16 cellular contexts compared by ENCODE assay signal in the genomic region with DNA sequence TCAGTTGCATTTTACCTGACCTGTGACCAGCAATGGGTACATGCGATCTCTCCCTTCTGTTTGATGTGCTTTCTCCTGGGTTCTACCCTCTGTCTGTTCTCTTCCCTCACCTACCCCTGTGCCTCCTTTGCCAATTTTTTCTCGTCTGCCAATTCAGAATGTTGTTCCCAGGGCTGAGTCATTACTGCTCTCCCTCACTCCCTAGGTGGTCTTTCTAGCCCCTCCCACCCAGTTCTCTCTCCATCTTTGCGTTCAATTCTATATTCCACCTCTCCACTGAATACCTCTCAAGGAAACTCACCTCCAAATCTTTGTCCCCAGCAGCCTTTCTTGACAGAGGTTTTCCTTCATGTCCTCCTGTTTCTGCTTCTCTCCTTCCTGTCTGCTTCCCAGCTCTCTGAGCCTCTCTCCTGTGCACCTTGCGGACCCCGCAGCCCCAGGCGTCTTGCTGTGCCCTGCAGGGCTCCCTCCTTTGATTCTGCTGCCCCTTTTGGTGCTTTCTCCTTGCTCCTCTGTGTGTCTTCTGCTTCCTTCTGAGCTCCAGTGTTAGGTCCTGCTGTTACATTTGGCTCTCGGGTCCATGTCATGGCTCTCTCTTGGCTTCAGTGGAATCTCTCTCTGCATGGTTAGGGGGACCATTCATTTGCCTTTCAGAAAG.
"Had no signal": no experiment of that assay in that cellular context is flagged by ENCODE, and none has a peak within 500 bp of the region (broad histone marks: within the 10 kb centered on the region; RNA-seq: fewer than 3 reads in every experiment).

No MANE protein-coding gene starts in this region.

- H3K27ac Mint-ChIP-seq: memory B cell; stimulated activated memory B cell treated with anti-CD40 and anti-IgM and Interleukin-4, amounts not matched to agents 10 μg/mL and 1 μg/mL and 100 μg/mL, for 72 hours; T-helper 2 cell treated with Interferon-gamma antibody and Interleukin-4, amounts not matched to agents 5 μg/mL and 100 μg/mL, for 36 hours had no signal

- FAIRE-seq: endometrium, pancreas had no signal

- H3K36me3 ChIP-seq: cardiac muscle cell, pancreas, thyroid gland, uterus had no signal

- H3K27me3 Mint-ChIP-seq: stimulated activated memory B cell treated with anti-CD40 and anti-IgM and Interleukin-4, amounts not matched to agents 10 μg/mL and 1 μg/mL and 100 μg/mL, for 72 hours had no signal

- H3K27me3 ChIP-seq: cardiac muscle cell, pancreas, thyroid gland, uterus had no signal

- H3K9me3 ChIP-seq: pancreas, thyroid gland, uterus had no signal

- H3K4me3 ChIP-seq: cardiac muscle cell, pancreas, thyroid gland, uterus had no signal

- H3K4me3 Mint-ChIP-seq: memory B cell; stimulated activated memory B cell treated with anti-CD40 and anti-IgM and Interleukin-4, amounts not matched to agents 10 μg/mL and 1 μg/mL and 100 μg/mL, for 72 hours; T-helper 2 cell treated with Interferon-gamma antibody and Interleukin-4, amounts not matched to agents 5 μg/mL and 100 μg/mL, for 36 hours had no signal

- H3K4me1 Mint-ChIP-seq: memory B cell had no signal

- H3K9me3 Mint-ChIP-seq: memory B cell; stimulated activated memory B cell treated with anti-CD40 and anti-IgM and Interleukin-4, amounts not matched to agents 10 μg/mL and 1 μg/mL and 100 μg/mL, for 72 hours; T-helper 2 cell treated with Interferon-gamma antibody and Interleukin-4, amounts not matched to agents 5 μg/mL and 100 μg/mL, for 36 hours had no signal

- H3K27ac ChIP-seq: cardiac muscle cell, pancreas, thyroid gland had no signal

- H3K36me3 Mint-ChIP-seq: memory B cell; stimulated activated memory B cell treated with anti-CD40 and anti-IgM and Interleukin-4, amounts not matched to agents 10 μg/mL and 1 μg/mL and 100 μg/mL, for 72 hours had no signal

- DNase-seq: activated naive CD4-positive, alpha-beta T cell treated with Interleukin-2 at 50 U/mL for 16 hours; activated T-cell treated with anti-CD3 and anti-CD28 coated beads for 4 hours; aorta; hypothalamus; kidney glomerular epithelial cell; left ventricle myocardium superior; pancreas; stimulated activated CD4-positive, alpha-beta T cell treated with anti-CD3 and anti-CD28 coated beads, Interleukin-12 subunit alpha, Interleukin-12 subunit beta, amount 100 ng/mL, for 4 hours; stimulated activated CD4-positive, alpha-beta T cell treated with anti-CD3 and anti-CD28 coated beads, Interleukin-2, amount 100 ng/mL, for 24 hours; thyroid gland; uterus had no signal

- H3K4me1 ChIP-seq: pancreas, uterus had no signal
